Comparison of ENCODE assay signal across 34 cellular contexts in genomic region chr22:26812731-26813130, GRCh38.
"Had no signal": no experiment of that assay in that cellular context is flagged by ENCODE, and none has a peak within 500 bp of the region (broad histone marks: within the 10 kb centered on the region; RNA-seq: fewer than 3 reads in every experiment).

No MANE protein-coding gene starts in this region.

- H3K4me3 ChIP-seq: cardiac muscle cell, PC-9 had no signal

- ATAC-seq: activated naive CD8-positive, alpha-beta T cell treated with anti-CD3 and anti-CD28 coated beads, Interleukin-2, amount 50 U/mL, for 24 hours; activated T-cell treated with anti-CD3 and anti-CD28 coated beads, Interleukin-2, amount 50 U/mL, for 4 hours had no signal

- H3K27ac ChIP-seq: brain microvascular endothelial cell, cardiac muscle cell, PC-9, VCaP had no signal

- DNase-seq: activated B cell treated with CpG ODN at 0.5 μM for 24 hours; activated CD4-positive, alpha-beta memory T cell treated with anti-CD3 and anti-CD28 coated beads for 36 hours; activated CD4-positive, alpha-beta T cell treated with anti-CD3 and anti-CD28 coated beads for 4 hours; activated CD4-positive, alpha-beta T cell treated with anti-CD3 and anti-CD28 coated beads, Interleukin-2, amount 50 U/mL, for 1 hour; activated CD4-positive, CD25-positive, alpha-beta regulatory T cell treated with anti-CD3 and anti-CD28 coated beads, Interleukin-2, amount 50 U/mL, for 72 hours; activated CD8-positive, alpha-beta memory T cell treated with anti-CD3 and anti-CD28 coated beads, Interleukin-2, amount 50 U/mL, for 4 hours; activated effector memory CD4-positive, alpha-beta T cell treated with Interleukin-2 at 50 U/mL for 16 hours; activated naive CD4-positive, alpha-beta T cell treated with anti-CD3 and anti-CD28 coated beads, Interleukin-2, amount 10 ng/mL, durations not matched to agents 7 days and 5 days; activated naive CD8-positive, alpha-beta T cell treated with anti-CD3 and anti-CD28 coated beads, Interleukin-2, amount 50 U/mL, for 24 hours; activated T-cell treated with anti-CD3 and anti-CD28 coated beads for 4 hours; activated T-cell treated with anti-CD3 and anti-CD28 coated beads, Interleukin-2, amount 50 U/mL, for 4 hours; amniotic stem cell; aorta; brain microvascular endothelial cell; Kasumi-1; MM.1S; NCI-H1092 treated with DMSO at 0.1 percent for 48 hours; NCI-H1417; NCI-H146; NCI-H187; NCI-H2029 treated with DMSO at 0.1 percent for 48 hours; NCI-H2107; NCI-H2171; NCI-H510A; NCI-H748 treated with DMSO at 0.1 percent for 48 hours; NK-92 treated with Interleukin-12 subunit alpha and Interleukin-12 subunit beta, amount 100 ng/mL, for 24 hours; PC-9; Right ventricle myocardium superior; SW 1271; T-helper 1 cell; T-helper 2 cell; T-helper 9 cell had no signal
